In the genomic region with DNA sequence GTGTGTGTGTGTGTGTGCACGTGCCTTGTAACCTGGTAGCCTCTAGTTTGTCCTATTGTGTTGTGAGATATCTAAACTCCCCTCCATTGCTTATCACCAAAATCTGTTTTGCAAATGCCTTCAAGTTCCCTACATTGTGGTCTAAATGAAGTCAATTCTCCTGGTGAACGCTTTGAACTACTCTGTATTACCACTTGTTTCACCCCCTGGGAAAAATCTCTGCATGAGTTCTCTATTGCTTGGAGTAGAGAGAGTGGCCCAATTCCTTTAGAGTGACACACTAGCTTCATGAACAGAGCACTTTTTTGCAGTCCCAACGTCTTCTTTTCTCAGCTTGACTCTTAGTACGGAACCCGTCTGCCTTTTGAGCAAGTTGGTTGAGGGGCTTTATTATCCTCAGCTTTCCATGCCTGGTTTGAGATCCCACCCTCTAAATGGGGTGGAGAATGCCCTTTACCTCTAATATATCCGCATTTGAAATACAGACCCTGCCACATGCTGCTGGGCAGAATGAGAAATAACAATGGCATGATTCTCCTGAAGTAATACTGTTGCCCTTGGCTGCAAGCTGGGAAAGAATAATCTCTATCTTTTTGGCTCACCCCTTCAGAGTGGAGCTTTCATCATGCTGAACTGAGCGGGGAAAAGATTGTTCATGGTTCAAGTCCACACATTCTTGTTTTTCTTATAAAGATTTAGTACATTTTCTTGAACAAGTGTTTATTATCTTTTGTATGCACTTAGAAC, we compare ENCODE assay signal across 1 cellular context.
TF ChIP-seq lines count a peak whose summit lies in the region.

No MANE protein-coding gene starts in this region.

TF ChIP-seq in IMR-90, 13 proteins besides CTCF, POLR2A, EP300 and RAD21 (continued from another document):
- TF ChIP-seq ELK1 (IDR thresholded peaks at IDR 0.05; ENCODE audit: borderline replicate concordance, low read depth, low read length) (no peak), MAFK (IDR thresholded peaks at IDR 0.05; ENCODE audit: low read depth, low read length) (no peak), BHLHE40 (IDR thresholded peaks at IDR 0.05; ENCODE audit: low read depth, low read length) (no peak), NFE2L2 (IDR thresholded peaks at IDR 0.05; ENCODE audit: low read depth, low read length) (no peak), RFX5 (IDR thresholded peaks at IDR 0.05; ENCODE audit: low read depth, low read length) (no peak), CHD1 (IDR thresholded peaks at IDR 0.05; ENCODE audit: low read depth, low read length) (no peak)
